In the genomic region with DNA sequence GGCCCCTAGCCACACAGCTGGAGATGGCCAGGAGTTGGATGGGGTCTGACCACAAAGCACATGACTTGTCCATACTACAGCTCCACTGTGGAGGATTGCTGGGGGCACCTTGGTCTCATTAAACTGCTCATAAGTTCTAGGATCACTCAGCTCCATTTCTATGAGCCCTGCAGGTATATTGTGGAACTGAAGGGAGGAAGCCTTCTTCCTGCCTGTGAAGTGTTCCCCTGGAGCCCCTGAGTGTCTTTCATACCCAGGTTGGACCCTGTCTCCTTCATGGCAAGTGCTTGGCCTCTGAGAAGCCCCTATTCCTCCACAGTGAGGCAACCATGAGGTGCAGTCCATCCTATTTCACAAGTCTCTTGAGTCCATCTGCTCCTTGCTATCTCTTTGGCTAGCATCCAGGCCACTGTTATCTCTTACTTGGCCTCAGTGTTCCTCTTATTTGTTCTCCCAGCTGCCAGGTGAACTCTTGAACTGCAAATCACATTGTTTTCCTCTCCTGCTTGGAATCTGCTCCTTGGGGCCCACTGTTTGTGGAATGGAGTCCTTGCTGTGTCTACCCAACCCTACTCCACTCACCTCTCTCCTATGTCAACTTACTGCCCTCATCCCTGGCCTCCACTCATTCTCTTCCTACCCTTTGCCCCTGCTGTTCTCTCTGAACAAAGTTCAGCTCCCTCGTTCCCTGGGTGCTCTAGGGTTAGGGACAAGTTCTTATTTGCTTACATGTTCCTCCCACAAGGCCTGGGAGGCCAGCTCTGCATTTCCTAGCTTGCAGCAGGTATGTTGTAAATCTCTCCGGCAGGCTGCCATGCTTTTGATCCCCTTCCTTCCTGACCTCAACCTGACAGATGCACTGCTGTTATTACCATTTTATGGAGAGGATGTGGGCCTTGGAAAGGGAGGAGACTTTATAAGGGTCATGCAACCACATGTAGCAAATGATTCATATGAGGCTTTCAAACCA, we compare ENCODE assay signal across 9 cellular contexts. TPM values are rescaled to one million over a fixed set of nuclear protein-coding genes. Genes with fewer than 3 reads are reported as not detected.
DNase-seq lines count a peak whose midpoint lies in the region; ATAC-seq, FAIRE-seq and TF ChIP-seq lines count a peak whose summit lies in the region.
"Had no signal": no experiment of that assay in that cellular context is flagged by ENCODE, and none has a peak within 500 bp of the region (broad histone marks: within the 10 kb centered on the region; RNA-seq: fewer than 3 reads in every experiment).

No MANE protein-coding gene starts in this region.

- H3K27me3 ChIP-seq in adipocyte (replicated peaks; ENCODE audit: control insufficient read depth, insufficient read depth, low read length) (no peaks in the 10 kb centered on the region), small intestine (ENCODE audit: control insufficient read depth in 2 of 2, insufficient read depth in 2 of 2, low read length in 2 of 2) (no peaks in the 10 kb centered on the region)

- H3K36me3 ChIP-seq in adipocyte (ENCODE audit: control insufficient read depth, insufficient read depth, low read length, severe bottlenecking) (peaks cover 34% of the 10 kb centered on the region), small intestine (ENCODE audit: control insufficient read depth in 2 of 2, insufficient read depth in 2 of 2, low read length in 2 of 2) (peaks cover 0 to 4% of the 10 kb centered on the region in 2 donors)

- peak overlapping the region; percentile 98 for H3K9ac ChIP-seq in adipocyte (ENCODE audit: low read length)

- peak; percentile 75 for DNase-seq in Jurkat, Clone E6-1 (ENCODE audit: low read depth, low spot score)
- DNase-seq in adipocyte (ENCODE audit: low read depth) = no peak
- peak; percentile 4 for DNase-seq in kidney glomerular epithelial cell (lab: John Stamatoyannopoulos, UW)
- peak; percentile 99 for DNase-seq in small intestine
- DNase-seq in globus pallidus (ENCODE audit: low spot score) = no peak
- no peak for DNase-seq in omental fat pad (ENCODE audit: low spot score)
- no peak for DNase-seq in OCI-M2 (lab: John Stamatoyannopoulos, UW; ENCODE audit: unreplicated experiment)
- DNase-seq: activated CD4-positive, alpha-beta T cell treated with anti-CD3 and anti-CD28 coated beads for 48 hours had no signal

- no peak overlapping the region for H3K4me3 ChIP-seq in Jurkat, Clone E6-1 (ENCODE audit: low read length)
- H3K4me3 ChIP-seq in adipocyte (ENCODE audit: low read length) = peak overlapping the region; percentile 86
- H3K4me3 ChIP-seq in small intestine (ENCODE audit: low read depth in 1 of 2, low read length in 2 of 2) = peak overlapping the region in 1 of 2 donors; percentile 48

- no peak for TF ChIP-seq CTCF in omental fat pad (IDR thresholded peaks at IDR 0.05)

- H3K4me1 ChIP-seq in adipocyte (ENCODE audit: control insufficient read depth, insufficient read depth, low read length) (peaks cover 43% of the 10 kb centered on the region), small intestine (ENCODE audit: control insufficient read depth in 2 of 2, insufficient read depth in 1 of 2, low read depth in 1 of 2, low read length in 1 of 2) (peaks cover 10 to 14% of the 10 kb centered on the region in 2 donors)

- FAIRE-seq in small intestine (lab: Jason Lieb, UNC) = no peak

- no peak for ATAC-seq in HG02970 (IDR thresholded peaks at IDR 0.05; ENCODE audit: low FRiP score, unreplicated experiment)
- no peak for ATAC-seq in omental fat pad (ENCODE audit: low FRiP score)

- H3K9me3 ChIP-seq in adipocyte (ENCODE audit: control insufficient read depth, low read length) (no peaks in the 10 kb centered on the region), small intestine (ENCODE audit: control insufficient read depth, low read depth) (no peaks in the 10 kb centered on the region)

- WGBS in small intestine, 3 donors = 2 to 24% (median 8%) methylated on average over 2 of the region's 2 CpGs

- peak overlapping the region; percentile 90 to 93 for H3K27ac ChIP-seq in small intestine (ENCODE audit: low read depth in 1 of 2, low read length in 1 of 2)

RNA-seq across cellular contexts. Expression of gene ACOX2, which starts 1.2 kb away (rescaled TPM):
- polyA plus RNA-seq in Jurkat, Clone E6-1 (2012; ENCODE audit: insufficient read depth, insufficient read length) = not detected
- 100 to 1,000 TPM in 1 of 3 donors, 10 to 100 TPM in 2; 34.5 to 156 (median 68.6) TPM for polyA plus RNA-seq in small intestine
- total RNA-seq in omental fat pad = 10 to 100 TPM; 10.4 to 26.8 (median 15.3) TPM

RNA-seq across cellular contexts. Expression of gene FAM107A, which starts 41.4 kb away (rescaled TPM):
- not detected for polyA plus RNA-seq in Jurkat, Clone E6-1 (2012; ENCODE audit: insufficient read depth, insufficient read length)
- 10 to 100 TPM in 1 of 3 donors, 1 to 10 TPM in 2; 1.6 to 40.7 (median 4.1) TPM for polyA plus RNA-seq in small intestine
- total RNA-seq in omental fat pad = 100 to 1,000 TPM in 1 of 4 donors, 10 to 100 TPM in 3; 26.4 to 165 (median 59.4) TPM

RNA-seq across cellular contexts. Expression of gene KCTD6, which starts 43.9 kb away (rescaled TPM):
- polyA plus RNA-seq in Jurkat, Clone E6-1 (2012; ENCODE audit: insufficient read depth, insufficient read length) = 5.9 TPM
- 1 to 10 TPM; 2.4 to 5.3 (median 4.0) TPM for polyA plus RNA-seq in small intestine
- 10 to 100 TPM; 11.9 to 17.2 (median 14.6) TPM for total RNA-seq in omental fat pad

Comparison
In these comparisons a context has a peak if more than half of its experiments do, and no peak if none do; other contexts are left out.
1. DNase-seq: peak in Jurkat, Clone E6-1 (single experiment), kidney glomerular epithelial cell (single experiment) and small intestine (single experiment); none in adipocyte (single experiment), globus pallidus (single experiment), omental fat pad (single experiment) and OCI-M2 (single experiment).